1 cellular context compared by ENCODE assay signal in genomic region chr11:123483058-123483457, GRCh38.
TF ChIP-seq lines count a peak whose summit lies in the region.

No MANE protein-coding gene starts in this region.

TF ChIP-seq in IMR-90, 13 proteins besides CTCF, POLR2A, EP300 and RAD21 (continued from another document):
- no peak for TF ChIP-seq RCOR1 (IDR thresholded peaks at IDR 0.05; ENCODE audit: insufficient replicate concordance, low read length)
- no peak for TF ChIP-seq FOS (IDR thresholded peaks at IDR 0.05; ENCODE audit: low read depth, low read length)
